ENCODE assay signal across 27 cellular contexts in the genomic region with DNA sequence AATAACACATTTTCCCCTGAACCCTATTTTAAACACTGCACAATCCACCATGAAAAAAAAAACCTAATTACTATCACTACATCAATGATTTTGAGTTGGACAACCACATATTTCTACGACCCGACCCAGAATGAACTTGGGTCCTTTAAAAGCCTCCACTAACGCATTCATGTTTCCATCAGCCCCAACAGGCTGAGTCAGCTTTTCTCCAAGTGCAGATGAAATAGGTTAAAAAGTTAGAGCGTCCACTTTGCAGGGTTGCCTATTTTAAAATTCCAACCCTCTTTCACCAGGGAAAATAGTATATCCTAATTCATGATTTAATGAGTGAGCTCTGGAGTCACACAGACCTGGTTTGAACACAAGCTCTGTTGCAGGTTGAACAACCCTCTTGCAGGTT.
"Had no signal": no experiment of that assay in that cellular context is flagged by ENCODE, and none has a peak within 500 bp of the region (broad histone marks: within the 10 kb centered on the region; RNA-seq: fewer than 3 reads in every experiment).

No MANE protein-coding gene starts in this region.

- ATAC-seq: effector memory CD8-positive, alpha-beta T cell; esophagus mucosa; foreskin keratinocyte; gastrocnemius medialis; gastroesophageal sphincter; heart left ventricle; heart right ventricle had no signal

- H3K36me3 ChIP-seq: colonic mucosa, esophagus muscularis mucosa, esophagus squamous epithelium, gastrocnemius medialis, gastroesophageal sphincter, heart left ventricle, heart right ventricle had no signal

- H3K27ac ChIP-seq: colonic mucosa, coronary artery, dorsolateral prefrontal cortex, epithelial cell of prostate, esophagus muscularis mucosa, esophagus squamous epithelium, foreskin keratinocyte, gastrocnemius medialis, gastroesophageal sphincter, heart left ventricle, heart right ventricle had no signal

- DNase-seq: colonic mucosa; cortex of kidney; dermis blood vessel endothelial cell; dorsolateral prefrontal cortex; effector CD4-positive, alpha-beta T cell; effector CD8-positive, alpha-beta T cell; effector memory CD4-positive, alpha-beta T cell; effector memory CD8-positive, alpha-beta T cell; endodermal cell; erythroblast; esophagus squamous epithelium; foreskin fibroblast; foreskin keratinocyte; foreskin melanocyte; gastrocnemius medialis; glutamatergic neuron; head of caudate nucleus; heart left ventricle; heart right ventricle had no signal

- H3K9me3 ChIP-seq: colonic mucosa, gastrocnemius medialis, gastroesophageal sphincter had no signal

- H3K4me3 ChIP-seq: colonic mucosa, coronary artery, dorsolateral prefrontal cortex, esophagus muscularis mucosa, esophagus squamous epithelium, gastrocnemius medialis, gastroesophageal sphincter, heart left ventricle, heart right ventricle had no signal

- FAIRE-seq: colon, endothelial cell of umbilical vein, frontal cortex had no signal

- H3K4me1 ChIP-seq: colonic mucosa, esophagus muscularis mucosa, esophagus squamous epithelium, foreskin keratinocyte, gastrocnemius medialis, gastroesophageal sphincter, heart left ventricle, heart right ventricle had no signal

- H3K27me3 ChIP-seq: colonic mucosa, dorsolateral prefrontal cortex, esophagus muscularis mucosa, esophagus squamous epithelium, foreskin keratinocyte, gastrocnemius medialis, gastroesophageal sphincter, heart left ventricle, heart right ventricle had no signal
